ENCODE assay signal across 15 cellular contexts in the genomic region with DNA sequence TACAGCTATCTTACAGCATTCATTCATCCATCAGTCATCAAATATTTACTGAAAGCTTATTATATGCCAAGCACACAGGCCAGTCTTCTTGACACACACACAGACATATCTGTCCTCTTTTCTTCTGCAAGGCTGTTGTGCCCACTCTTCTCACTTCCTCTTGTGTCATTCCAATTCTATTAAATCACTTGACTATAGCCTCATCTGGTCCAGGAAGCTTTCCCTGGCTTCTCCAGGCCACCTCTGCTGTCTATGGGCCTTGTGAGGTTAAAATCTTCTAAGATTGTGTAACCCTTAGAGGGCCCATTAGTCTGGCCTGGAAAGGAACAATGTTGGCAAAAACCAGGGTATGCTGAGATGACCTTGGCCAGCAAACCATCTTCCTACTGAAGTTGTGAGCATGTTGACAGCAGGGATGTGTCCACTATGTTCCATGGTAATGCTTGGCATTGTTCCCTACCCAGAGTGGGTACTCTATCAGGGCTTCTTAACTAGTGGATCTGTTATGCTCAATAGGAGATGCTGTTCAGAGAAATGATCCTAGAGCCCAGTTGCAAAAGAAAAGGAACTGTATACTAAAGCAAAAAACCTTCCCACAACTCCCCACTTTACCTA. TPM values are rescaled to one million over a fixed set of nuclear protein-coding genes. Genes with fewer than 3 reads are reported as not detected.
DNase-seq lines count a peak whose midpoint lies in the region; ATAC-seq and TF ChIP-seq lines count a peak whose summit lies in the region.
"Had no signal": no experiment of that assay in that cellular context is flagged by ENCODE, and none has a peak within 500 bp of the region (broad histone marks: within the 10 kb centered on the region; RNA-seq: fewer than 3 reads in every experiment).

No MANE protein-coding gene starts in this region.

- H3K27ac Mint-ChIP-seq in activated T-cell treated with anti-CD3 and anti-CD28 coated beads, Interleukin-2, amount 50 U/mL, for 72 hours: peak overlapping the region; percentile 86
- peak overlapping the region; percentile 76 for H3K27ac Mint-ChIP-seq in activated naive CD8-positive, alpha-beta T cell treated with anti-CD3 and anti-CD28 coated beads for 36 hours
- peak overlapping the region; percentile 85 to 99 (median 92) for H3K27ac Mint-ChIP-seq in naive thymus-derived CD8-positive, alpha-beta T cell
- H3K27ac Mint-ChIP-seq in Caco-2 (ENCODE audit: unreplicated experiment): no peak overlapping the region
- H3K27ac Mint-ChIP-seq: brain, endodermal cell, progenitor cell of endocrine pancreas had no signal

- H3K4me2 ChIP-seq in Loucy (ENCODE audit: low read depth, low read length, poor library complexity, severe bottlenecking): peak overlapping the region; percentile 20

- no peak for DNase-seq in activated T-cell treated with anti-CD3 and anti-CD28 coated beads, Interleukin-2, amount 50 U/mL, for 72 hours
- no peak for DNase-seq in activated T-cell treated with anti-CD3 and anti-CD28 coated beads, Interleukin-2, amount 50 U/mL, for 48 hours
- no peak for DNase-seq in activated naive CD8-positive, alpha-beta T cell treated with anti-CD3 and anti-CD28 coated beads for 36 hours
- no peak for DNase-seq in naive thymus-derived CD8-positive, alpha-beta T cell
- DNase-seq in NCI-H1092 treated with DMSO at 0.1 percent for 48 hours (lab: John Stamatoyannopoulos, UW) (no peak), Caco-2 (no peak)
- DNase-seq: DND-41, endodermal cell, NCI-H1092, transverse colon had no signal

- no peaks in the 10 kb centered on the region for H3K9me3 ChIP-seq in Loucy (ENCODE audit: insufficient read depth, low read depth, low read length)
- no peaks in the 10 kb centered on the region for H3K9me3 ChIP-seq in Caco-2
- H3K9me3 ChIP-seq: SJSA1, transverse colon had no signal

- POLR2A ChIA-PET in naive thymus-derived CD8-positive, alpha-beta T cell (lab: Charles Lee): interaction anchor here (1.3 to 34.0 kb wide), 2 partner anchors 14 to 15 kb away, joined by 3 to 1192 read pairs; partner anchors contain the start of gene C1orf74
- POLR2A ChIA-PET in Caco-2 (lab: Charles Lee): no interaction called here

- ATAC-seq in activated T-cell treated with anti-CD3 and anti-CD28 coated beads, Interleukin-2, amount 50 U/mL, for 72 hours (replicated peaks in 1 of 2): no peak
- ATAC-seq in naive thymus-derived CD8-positive, alpha-beta T cell: no peak
- no peak for ATAC-seq in HG03135 (IDR thresholded peaks at IDR 0.05; ENCODE audit: unreplicated experiment)

- no peak overlapping the region for H3K4me3 ChIP-seq in Loucy (ENCODE audit: low read length, poor library complexity, severe bottlenecking)
- no peak overlapping the region for H3K4me3 ChIP-seq in Caco-2 (ENCODE audit: low read depth, low read length)
- H3K4me3 ChIP-seq: SJSA1, transverse colon had no signal

- peaks cover 82% of the 10 kb centered on the region for H3K4me1 Mint-ChIP-seq in activated T-cell treated with anti-CD3 and anti-CD28 coated beads, Interleukin-2, amount 50 U/mL, for 72 hours (ENCODE audit: low read depth)
- H3K4me1 Mint-ChIP-seq in activated naive CD8-positive, alpha-beta T cell treated with anti-CD3 and anti-CD28 coated beads for 36 hours: peaks cover 68% of the 10 kb centered on the region
- H3K4me1 Mint-ChIP-seq in naive thymus-derived CD8-positive, alpha-beta T cell: peaks cover 46 to 92% (median 82%) of the 10 kb centered on the region in 4 donors
- H3K4me1 Mint-ChIP-seq in Caco-2 (ENCODE audit: low read depth, unreplicated experiment): no peaks in the 10 kb centered on the region
- H3K4me1 Mint-ChIP-seq: brain, endodermal cell had no signal

- intact Hi-C loops in Caco-2 (cut with micrococcal nuclease; ENCODE audit: unreplicated experiment): no loop called here

- H3F3A ChIP-seq in Loucy (ENCODE audit: low read depth): peaks cover 10% of the 10 kb centered on the region

- H3K36me3 Mint-ChIP-seq in activated T-cell treated with anti-CD3 and anti-CD28 coated beads, Interleukin-2, amount 50 U/mL, for 72 hours (ENCODE audit: insufficient read depth in 2 of 2): peaks cover 28 to 80% of the 10 kb centered on the region in 2 donors
- peaks cover 94% of the 10 kb centered on the region for H3K36me3 Mint-ChIP-seq in activated naive CD8-positive, alpha-beta T cell treated with anti-CD3 and anti-CD28 coated beads for 36 hours
- H3K36me3 Mint-ChIP-seq in naive thymus-derived CD8-positive, alpha-beta T cell: peaks cover 14 to 79% (median 59%) of the 10 kb centered on the region in 3 donors
- H3K36me3 Mint-ChIP-seq in Caco-2 (ENCODE audit: insufficient read depth, unreplicated experiment): no peaks in the 10 kb centered on the region
- H3K36me3 Mint-ChIP-seq: brain had no signal

- no peaks in the 10 kb centered on the region for H3K9me2 ChIP-seq in Loucy (replicated peaks; ENCODE audit: low read depth, low read length)

- H2AFZ ChIP-seq in Loucy (ENCODE audit: low read length): no peak overlapping the region

- H3K9ac ChIP-seq in Loucy (ENCODE audit: low read depth, low read length, poor library complexity, severe bottlenecking): no peak overlapping the region

- CTCF ChIA-PET in Caco-2 (lab: Charles Lee): no interaction called here

- H3K4me3 Mint-ChIP-seq in activated T-cell treated with anti-CD3 and anti-CD28 coated beads, Interleukin-2, amount 50 U/mL, for 72 hours: peak overlapping the region; percentile 57 to 59
- H3K4me3 Mint-ChIP-seq in activated naive CD8-positive, alpha-beta T cell treated with anti-CD3 and anti-CD28 coated beads for 36 hours: no peak overlapping the region
- peak overlapping the region; percentile 12 to 95 (median 76) for H3K4me3 Mint-ChIP-seq in naive thymus-derived CD8-positive, alpha-beta T cell
- no peak overlapping the region for H3K4me3 Mint-ChIP-seq in Caco-2 (ENCODE audit: unreplicated experiment)
- H3K4me3 Mint-ChIP-seq: brain, endodermal cell had no signal

- H3K36me3 ChIP-seq in Loucy (ENCODE audit: insufficient read depth, low read length): peaks cover 31% of the 10 kb centered on the region; the same call in 1 of the 2 replicates
- no peaks in the 10 kb centered on the region for H3K36me3 ChIP-seq in Caco-2 (ENCODE audit: control insufficient read depth, insufficient read depth, low read length)
- H3K36me3 ChIP-seq: SJSA1, transverse colon had no signal

- H3K27me3 ChIP-seq in Loucy (ENCODE audit: insufficient read depth, low read length, poor library complexity, severe bottlenecking) (no peaks in the 10 kb centered on the region), Caco-2 (replicated peaks; ENCODE audit: control insufficient read depth, insufficient read depth, low read length) (no peaks in the 10 kb centered on the region)
- H3K27me3 ChIP-seq: SJSA1, transverse colon had no signal

- H3K79me2 ChIP-seq in Loucy (ENCODE audit: insufficient read depth, low read length): peaks cover 50% of the 10 kb centered on the region

- no peaks in the 10 kb centered on the region for H3K9me3 Mint-ChIP-seq in activated T-cell treated with anti-CD3 and anti-CD28 coated beads, Interleukin-2, amount 50 U/mL, for 72 hours
- H3K9me3 Mint-ChIP-seq in activated naive CD8-positive, alpha-beta T cell treated with anti-CD3 and anti-CD28 coated beads for 36 hours: peaks cover 2% of the 10 kb centered on the region
- H3K9me3 Mint-ChIP-seq in naive thymus-derived CD8-positive, alpha-beta T cell: no peaks in the 10 kb centered on the region
- peaks cover 9% of the 10 kb centered on the region for H3K9me3 Mint-ChIP-seq in Caco-2 (ENCODE audit: unreplicated experiment)
- H3K9me3 Mint-ChIP-seq: brain, endodermal cell had no signal

- BruUV-seq in Caco-2 (replicated peaks; lab: Mats Ljungman, UMichigan): no TSS peak

- H4K20me1 ChIP-seq in Loucy (ENCODE audit: insufficient read depth, low read length, poor library complexity, severe bottlenecking): peaks cover 29% of the 10 kb centered on the region

- H3K27me3 Mint-ChIP-seq in activated T-cell treated with anti-CD3 and anti-CD28 coated beads, Interleukin-2, amount 50 U/mL, for 72 hours (ENCODE audit: low read depth): no peaks in the 10 kb centered on the region
- no peaks in the 10 kb centered on the region for H3K27me3 Mint-ChIP-seq in activated naive CD8-positive, alpha-beta T cell treated with anti-CD3 and anti-CD28 coated beads for 36 hours
- no peaks in the 10 kb centered on the region for H3K27me3 Mint-ChIP-seq in naive thymus-derived CD8-positive, alpha-beta T cell
- no peaks in the 10 kb centered on the region for H3K27me3 Mint-ChIP-seq in Caco-2 (ENCODE audit: insufficient read depth, unreplicated experiment)

- no peak for TF ChIP-seq CTCF in Loucy (conservative IDR thresholded peaks at IDR 0.05; ENCODE audit: low read length)
- no peak for TF ChIP-seq CTCF in Caco-2 (IDR thresholded peaks at IDR 0.05; ENCODE audit: insufficient read depth in 1 of 2, low read depth in 1 of 2, low read length in 1 of 2, severe bottlenecking in 1 of 2, unreplicated experiment in 1 of 2)

- H3K4me1 ChIP-seq in Loucy (ENCODE audit: insufficient read depth, low read length, poor library complexity, severe bottlenecking) (peaks cover 47% of the 10 kb centered on the region), Caco-2 (no peaks in the 10 kb centered on the region)
- H3K4me1 ChIP-seq: SJSA1, transverse colon had no signal

RNA-seq across cellular contexts. Expression of gene TRAF3IP3, which starts 5.3 kb away (rescaled TPM):
- total RNA-seq in activated T-cell treated with anti-CD3 and anti-CD28 coated beads, Interleukin-2, amount 50 U/mL, for 72 hours: 100 to 1,000 TPM; 127 to 157 TPM
- total RNA-seq in activated naive CD8-positive, alpha-beta T cell treated with anti-CD3 and anti-CD28 coated beads for 36 hours: 100 to 1,000 TPM; 194 to 204 TPM
- total RNA-seq in naive thymus-derived CD8-positive, alpha-beta T cell: 100 to 1,000 TPM; 701 to 717 TPM
- polyA plus RNA-seq in naive thymus-derived CD8-positive, alpha-beta T cell: 100 to 1,000 TPM; 333 to 540 (median 423) TPM
- not detected in 2 replicates for total RNA-seq in Caco-2 (2022)
- total RNA-seq: endodermal cell, progenitor cell of endocrine pancreas, SJSA1 had no signal

RNA-seq across cellular contexts. Expression of gene C1orf74, which starts 23.2 kb away (rescaled TPM):
- total RNA-seq in activated T-cell treated with anti-CD3 and anti-CD28 coated beads, Interleukin-2, amount 50 U/mL, for 72 hours: 1 to 10 TPM; 2.8 to 3.3 TPM
- 1 to 10 TPM; 1.5 to 1.7 TPM for total RNA-seq in activated naive CD8-positive, alpha-beta T cell treated with anti-CD3 and anti-CD28 coated beads for 36 hours
- 1 to 10 TPM; 1.7 to 1.8 TPM for total RNA-seq in naive thymus-derived CD8-positive, alpha-beta T cell
- under 1 TPM; 0.30 to 0.88 (median 0.55) TPM for polyA plus RNA-seq in naive thymus-derived CD8-positive, alpha-beta T cell
- total RNA-seq in Caco-2 (2022): 4.5 TPM in 2 replicates

RNA-seq across cellular contexts. Expression of gene IRF6, which starts 44.8 kb away (rescaled TPM):
- 1 to 10 TPM in 1 of 2 donors, under 1 TPM in 1; 0.49 to 2.3 TPM for total RNA-seq in activated T-cell treated with anti-CD3 and anti-CD28 coated beads, Interleukin-2, amount 50 U/mL, for 72 hours
- 1 to 10 TPM; 2.1 to 2.4 TPM for total RNA-seq in activated naive CD8-positive, alpha-beta T cell treated with anti-CD3 and anti-CD28 coated beads for 36 hours
- total RNA-seq in naive thymus-derived CD8-positive, alpha-beta T cell: 1 to 10 TPM; 2.4 to 2.6 TPM
- 1 to 10 TPM in 1 of 3 donors, under 1 TPM in 2; 0.49 to 2.1 (median 0.86) TPM for polyA plus RNA-seq in naive thymus-derived CD8-positive, alpha-beta T cell
- total RNA-seq in Caco-2 (2022): 27.3 and 30.3 TPM in 2 replicates
- total RNA-seq: SJSA1 had no signal

RNA-seq across cellular contexts. Expression of gene HSD11B1, which starts 56.5 kb away (rescaled TPM):
- 1 to 10 TPM; 2.1 to 3.1 TPM for total RNA-seq in activated T-cell treated with anti-CD3 and anti-CD28 coated beads, Interleukin-2, amount 50 U/mL, for 72 hours
- under 1 TPM in 1 of 2 experiments, not detected in 1; 0.36 TPM for total RNA-seq in activated naive CD8-positive, alpha-beta T cell treated with anti-CD3 and anti-CD28 coated beads for 36 hours
- total RNA-seq in naive thymus-derived CD8-positive, alpha-beta T cell: not detected
- polyA plus RNA-seq in naive thymus-derived CD8-positive, alpha-beta T cell: under 1 TPM in 1 of 3 donors, not detected in 2; 0.30 TPM
- not detected in 2 replicates for total RNA-seq in Caco-2 (2022)
- total RNA-seq: endodermal cell, progenitor cell of endocrine pancreas had no signal

Comparison
In these comparisons a context has a peak if more than half of its experiments do, and no peak if none do; other contexts are left out.
1. H3K4me3 Mint-ChIP-seq: peak in activated T-cell treated with anti-CD3 and anti-CD28 coated beads, Interleukin-2, amount 50 U/mL, for 72 hours (2 of 2) and naive thymus-derived CD8-positive, alpha-beta T cell (10 of 10); none in activated naive CD8-positive, alpha-beta T cell treated with anti-CD3 and anti-CD28 coated beads for 36 hours (single experiment) and Caco-2 (single experiment).
2. RNA of gene TRAF3IP3, which starts 5.3 kb away (total RNA-seq): 701 to 717 TPM in naive thymus-derived CD8-positive, alpha-beta T cell, 194 to 204 TPM in activated naive CD8-positive, alpha-beta T cell treated with anti-CD3 and anti-CD28 coated beads for 36 hours and 127 to 157 TPM in activated T-cell treated with anti-CD3 and anti-CD28 coated beads, Interleukin-2, amount 50 U/mL, for 72 hours; not detected in Caco-2; every median in the first group is over 100 times any median in the second.